ENCODE assay signal across 21 cellular contexts in genomic region chr7:37112882-37113281, GRCh38.
"Had no signal": no experiment of that assay in that cellular context is flagged by ENCODE, and none has a peak within 500 bp of the region (broad histone marks: within the 10 kb centered on the region; RNA-seq: fewer than 3 reads in every experiment).

No MANE protein-coding gene starts in this region.

- ATAC-seq: left ventricle myocardium superior had no signal

- H3K36me3 ChIP-seq: brain microvascular endothelial cell, right atrium auricular region, suprapubic skin had no signal

- H3K27ac Mint-ChIP-seq: activated naive CD8-positive, alpha-beta T cell; nephron progenitor cell had no signal

- H3K4me3 Mint-ChIP-seq: activated naive CD8-positive, alpha-beta T cell; central memory CD8-positive, alpha-beta T cell; nephron progenitor cell had no signal

- H3K27ac ChIP-seq: brain microvascular endothelial cell, right atrium auricular region, skin epidermis, suprapubic skin had no signal

- H3K27me3 ChIP-seq: brain microvascular endothelial cell, right atrium auricular region, suprapubic skin had no signal

- DNase-seq: activated CD4-positive, alpha-beta T cell treated with anti-CD3 and anti-CD28 coated beads, Interleukin-2, amount 50 U/mL, for 4 hours; activated CD4-positive, CD25-positive, alpha-beta regulatory T cell; activated gamma-delta T cell; activated T-cell treated with anti-CD3 and anti-CD28 coated beads for 4 hours; brain microvascular endothelial cell; effector CD8-positive, alpha-beta T cell; foreskin melanocyte; kidney glomerular epithelial cell; left ventricle myocardium superior; mesenchymal stem cell; nephron progenitor cell; occipital lobe; stimulated activated CD4-positive, alpha-beta T cell treated with anti-CD3 and anti-CD28 coated beads, Interleukin-15, amount 100 ng/mL, for 24 hours; stimulated activated CD4-positive, alpha-beta T cell treated with anti-CD3 and anti-CD28 coated beads, Interleukin-4, amount 100 ng/mL, for 24 hours; stimulated activated naive CD4-positive, alpha-beta T cell treated with Interleukin-2 at 50 U/mL for 16 hours; trophoblast cell had no signal

- H3K27me3 Mint-ChIP-seq: activated naive CD8-positive, alpha-beta T cell; central memory CD8-positive, alpha-beta T cell had no signal

- H3K9me3 ChIP-seq: right atrium auricular region, suprapubic skin had no signal

- H3K4me3 ChIP-seq: right atrium auricular region, skin epidermis, suprapubic skin had no signal

- H3K4me1 ChIP-seq: suprapubic skin had no signal

- H3K9me3 Mint-ChIP-seq: central memory CD8-positive, alpha-beta T cell had no signal
